Comparison of ENCODE assay signal across 8 cellular contexts in the genomic region with DNA sequence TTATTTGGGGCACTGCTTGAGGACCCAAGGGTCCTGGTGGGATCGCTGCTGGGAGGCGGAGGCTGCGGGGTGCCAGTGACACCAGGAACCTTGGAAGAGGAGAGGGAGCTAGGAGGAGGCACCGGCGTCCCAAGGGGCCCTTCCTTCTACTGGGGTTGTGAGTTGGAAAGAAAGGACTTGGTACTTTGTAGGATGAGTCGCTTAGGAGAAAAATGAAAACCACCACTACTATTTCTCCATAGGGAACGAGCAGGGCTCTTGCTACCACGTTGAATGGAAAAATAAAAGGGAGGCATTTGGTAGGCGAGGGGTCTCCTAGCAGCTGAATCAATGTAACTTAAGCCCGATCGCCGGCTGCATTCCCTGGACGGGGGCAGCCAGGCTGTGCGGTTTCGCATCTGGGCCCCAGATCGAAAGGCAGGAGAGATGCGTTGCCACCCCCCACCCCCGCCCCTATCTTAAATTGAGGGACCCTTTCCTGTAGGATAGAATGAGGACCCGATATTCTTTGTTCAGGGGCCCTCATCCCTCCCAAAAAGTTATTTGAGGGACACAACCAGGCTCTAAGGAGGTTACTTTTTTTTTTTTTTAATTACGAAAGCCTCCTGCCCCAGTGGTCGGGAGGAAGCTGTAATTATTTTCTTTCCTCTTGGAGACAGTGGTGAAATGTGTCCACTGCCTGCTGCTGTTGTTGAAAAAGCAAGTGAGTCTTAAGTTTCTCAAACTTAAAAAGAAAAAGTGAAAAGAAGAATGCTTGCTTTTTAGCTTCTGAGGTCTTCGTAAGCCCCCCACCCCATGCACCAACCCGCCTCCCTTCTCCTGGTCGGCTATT. TPM values are rescaled to one million over a fixed set of nuclear protein-coding genes. Genes with fewer than 3 reads are reported as not detected.
DNase-seq lines count a peak whose midpoint lies in the region; ATAC-seq and TF ChIP-seq lines count a peak whose summit lies in the region.

No MANE protein-coding gene starts in this region.

- no peak overlapping the region for H3K27ac ChIP-seq in WERI-Rb-1

- H3K36me3 ChIP-seq in WERI-Rb-1 (no peaks in the 10 kb centered on the region), iPS-15b (ENCODE audit: control insufficient read depth, insufficient read depth, low read length) (peaks cover 3% of the 10 kb centered on the region)

- peaks cover 28% of the 10 kb centered on the region for H3K4me1 Mint-ChIP-seq in stimulated activated memory B cell treated with anti-CD40 and anti-IgM and Interleukin-4, amounts not matched to agents 10 μg/mL and 1 μg/mL and 100 μg/mL, for 72 hours

- no peak for TF ChIP-seq CTCF in WERI-Rb-1 (IDR thresholded peaks at IDR 0.05; ENCODE audit: low read depth, low read length)

- no peak overlapping the region for H3K27ac Mint-ChIP-seq in stimulated activated memory B cell treated with anti-CD40 and anti-IgM and Interleukin-4, amounts not matched to agents 10 μg/mL and 1 μg/mL and 100 μg/mL, for 72 hours

- H3K9me3 ChIP-seq in WERI-Rb-1 (ENCODE audit: severe bottlenecking) (no peaks in the 10 kb centered on the region), iPS-15b (ENCODE audit: control insufficient read depth, insufficient read depth, low read length) (no peaks in the 10 kb centered on the region)

- H3K4me3 Mint-ChIP-seq in stimulated activated memory B cell treated with anti-CD40 and anti-IgM and Interleukin-4, amounts not matched to agents 10 μg/mL and 1 μg/mL and 100 μg/mL, for 72 hours: peak overlapping the region; percentile 55

- H3K9me3 Mint-ChIP-seq in stimulated activated memory B cell treated with anti-CD40 and anti-IgM and Interleukin-4, amounts not matched to agents 10 μg/mL and 1 μg/mL and 100 μg/mL, for 72 hours: no peaks in the 10 kb centered on the region

- no peaks in the 10 kb centered on the region for H3K36me3 Mint-ChIP-seq in stimulated activated memory B cell treated with anti-CD40 and anti-IgM and Interleukin-4, amounts not matched to agents 10 μg/mL and 1 μg/mL and 100 μg/mL, for 72 hours

- H3K9ac ChIP-seq in iPS-15b (ENCODE audit: low read depth, low read length): peak overlapping the region; percentile 54

- peak overlapping the region; percentile 52 for H3K4me3 ChIP-seq in WERI-Rb-1 (ENCODE audit: low read depth, low read length)
- H3K4me3 ChIP-seq in iPS-15b (ENCODE audit: low read depth, low read length): peak overlapping the region; percentile 90

- DNase-seq in NCI-H748 (lab: John Stamatoyannopoulos, UW; ENCODE audit: unreplicated experiment) (peak; percentile 46), NCI-H748 treated with DMSO at 0.1 percent for 48 hours (lab: John Stamatoyannopoulos, UW) (no peak), WERI-Rb-1 (no peak), mesenteric fat pad (ENCODE audit: low spot score) (no peak)

- peaks cover 36% of the 10 kb centered on the region for H3K27me3 ChIP-seq in WERI-Rb-1 (ENCODE audit: insufficient read depth, low read depth, severe bottlenecking)
- H3K27me3 ChIP-seq in iPS-15b (ENCODE audit: control insufficient read depth, insufficient read depth, low read length): peaks cover 15% of the 10 kb centered on the region

- peaks cover 80% of the 10 kb centered on the region for H3K27me3 Mint-ChIP-seq in stimulated activated memory B cell treated with anti-CD40 and anti-IgM and Interleukin-4, amounts not matched to agents 10 μg/mL and 1 μg/mL and 100 μg/mL, for 72 hours

- peaks cover 14% of the 10 kb centered on the region for H3K4me1 ChIP-seq in iPS-15b (ENCODE audit: control insufficient read depth, insufficient read depth, low read length)

- no peak for ATAC-seq in stimulated activated memory B cell treated with anti-CD40 and anti-IgM and Interleukin-4, amounts not matched to agents 10 μg/mL and 1 μg/mL and 100 μg/mL, for 72 hours
- ATAC-seq in GM19328 (IDR thresholded peaks at IDR 0.05; ENCODE audit: unreplicated experiment): no peak
- no peak for ATAC-seq in HG03095 (IDR thresholded peaks at IDR 0.05; ENCODE audit: unreplicated experiment)

RNA-seq across cellular contexts. Expression of a gene that starts 1.3 kb away (rescaled TPM):
- total RNA-seq in mesenteric fat pad: 59.9 TPM
